In the genomic region with DNA sequence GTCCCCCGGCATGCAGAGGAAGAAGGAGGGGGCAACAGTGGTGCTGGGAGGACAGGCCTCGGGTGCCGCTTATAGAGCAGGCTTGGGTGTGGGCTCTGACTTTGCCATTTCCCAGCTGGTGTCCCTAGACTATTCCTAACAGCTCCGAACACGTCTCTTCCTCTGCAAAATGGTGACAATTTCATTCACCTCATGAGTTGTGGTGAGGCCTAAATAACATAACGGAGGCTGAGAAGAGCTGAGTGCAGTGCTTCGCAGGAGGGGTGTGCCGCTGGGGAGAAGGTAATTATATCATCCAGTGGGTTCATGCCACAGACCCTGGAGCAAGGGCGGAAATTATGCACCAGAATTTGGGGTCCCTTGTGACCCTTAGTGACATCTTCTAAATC, we compare ENCODE assay signal across 19 cellular contexts. TPM values are rescaled to one million over a fixed set of nuclear protein-coding genes. Genes with fewer than 3 reads are reported as not detected.
"Had no signal": no experiment of that assay in that cellular context is flagged by ENCODE, and none has a peak within 500 bp of the region (broad histone marks: within the 10 kb centered on the region; RNA-seq: fewer than 3 reads in every experiment).

No MANE protein-coding gene starts in this region.

RNA-seq across cellular contexts. Expression of a gene that starts 10.8 kb away (rescaled TPM):
- total RNA-seq: activated B cell treated with CpG ODN at 0.5 μM for 24 hours; activated naive CD4-positive, alpha-beta T cell treated with anti-CD3 and anti-CD28 coated beads for 36 hours; breast epithelium had no signal

RNA-seq across cellular contexts. Expression of a gene that starts 19.1 kb away (rescaled TPM):
- total RNA-seq: activated B cell treated with CpG ODN at 0.5 μM for 24 hours; activated CD4-positive, alpha-beta memory T cell treated with anti-CD3 and anti-CD28 coated beads for 36 hours; activated CD4-positive, alpha-beta T cell treated with anti-CD3 and anti-CD28 coated beads, Interleukin-2, amount 10 ng/mL, durations not matched to agents 24 days and 14 days; activated CD8-positive, alpha-beta memory T cell treated with anti-CD3 and anti-CD28 coated beads for 36 hours; activated CD8-positive, alpha-beta T cell treated with anti-CD3 and anti-CD28 coated beads for 36 hours; activated naive CD4-positive, alpha-beta T cell treated with anti-CD3 and anti-CD28 coated beads for 36 hours; activated naive CD4-positive, alpha-beta T cell treated with anti-CD3 and anti-CD28 coated beads, Interleukin-2, amount 50 U/mL, for 72 hours; activated naive CD8-positive, alpha-beta T cell treated with anti-CD3 and anti-CD28 coated beads for 36 hours; activated T-cell treated with anti-CD3 and anti-CD28 coated beads, Interleukin-2, amount 50 U/mL, for 4 hours; activated T-cell treated with anti-CD3 and anti-CD28 coated beads, Interleukin-2, amount 50 U/mL, for 72 hours; activated T-helper 1 cell treated with anti-CD3 and anti-CD28 coated beads, Interleukin-12 subunit alpha, Interleukin-12 subunit beta, Interleukin-2, Interleukin-4 antibody, amounts not matched to agents 30 ng/mL and 10 ng/mL and 1 ng/mL, durations not matched to agents 14 hours and 24 hours and 36 hours had no signal

RNA-seq across cellular contexts. Expression of a gene that starts 40.8 kb away (rescaled TPM):
- total RNA-seq: activated CD4-positive, alpha-beta memory T cell treated with anti-CD3 and anti-CD28 coated beads for 36 hours; activated CD4-positive, alpha-beta T cell treated with anti-CD3 and anti-CD28 coated beads, Interleukin-2, amount 10 ng/mL, durations not matched to agents 24 days and 14 days; activated CD8-positive, alpha-beta memory T cell treated with anti-CD3 and anti-CD28 coated beads for 36 hours; activated CD8-positive, alpha-beta T cell treated with anti-CD3 and anti-CD28 coated beads for 36 hours; activated naive CD4-positive, alpha-beta T cell treated with anti-CD3 and anti-CD28 coated beads for 36 hours; activated naive CD8-positive, alpha-beta T cell treated with anti-CD3 and anti-CD28 coated beads for 36 hours; activated T-cell treated with anti-CD3 and anti-CD28 coated beads, Interleukin-2, amount 50 U/mL, for 4 hours; activated T-cell treated with anti-CD3 and anti-CD28 coated beads, Interleukin-2, amount 50 U/mL, for 72 hours; activated T-helper 1 cell treated with anti-CD3 and anti-CD28 coated beads, Interleukin-12 subunit alpha, Interleukin-12 subunit beta, Interleukin-2, Interleukin-4 antibody, amounts not matched to agents 30 ng/mL and 10 ng/mL and 1 ng/mL, durations not matched to agents 14 hours and 24 hours and 36 hours; cerebellum had no signal

RNA-seq across cellular contexts. Expression of a gene that starts 44.8 kb away (rescaled TPM):
- total RNA-seq: activated B cell treated with CpG ODN at 0.5 μM for 24 hours; activated CD4-positive, alpha-beta memory T cell treated with anti-CD3 and anti-CD28 coated beads for 36 hours; activated CD4-positive, alpha-beta T cell treated with anti-CD3 and anti-CD28 coated beads, Interleukin-2, amount 10 ng/mL, durations not matched to agents 24 days and 14 days; activated CD8-positive, alpha-beta memory T cell treated with anti-CD3 and anti-CD28 coated beads for 36 hours; activated CD8-positive, alpha-beta T cell treated with anti-CD3 and anti-CD28 coated beads for 36 hours; activated naive CD4-positive, alpha-beta T cell treated with anti-CD3 and anti-CD28 coated beads for 36 hours; activated naive CD4-positive, alpha-beta T cell treated with anti-CD3 and anti-CD28 coated beads, Interleukin-2, amount 50 U/mL, for 72 hours; activated naive CD8-positive, alpha-beta T cell treated with anti-CD3 and anti-CD28 coated beads for 36 hours; activated T-cell treated with anti-CD3 and anti-CD28 coated beads, Interleukin-2, amount 50 U/mL, for 72 hours; activated T-helper 1 cell treated with anti-CD3 and anti-CD28 coated beads, Interleukin-12 subunit alpha, Interleukin-12 subunit beta, Interleukin-2, Interleukin-4 antibody, amounts not matched to agents 30 ng/mL and 10 ng/mL and 1 ng/mL, durations not matched to agents 14 hours and 24 hours and 36 hours; activated T-helper 17 cell treated with anti-CD3 and anti-CD28 coated beads, Interleukin-2, amount 50 U/mL, for 72 hours had no signal

RNA-seq across cellular contexts. Expression of a gene that starts 58.6 kb away (rescaled TPM):
- total RNA-seq: activated B cell treated with CpG ODN at 0.5 μM for 24 hours; activated CD4-positive, alpha-beta memory T cell treated with anti-CD3 and anti-CD28 coated beads for 36 hours; activated CD4-positive, alpha-beta T cell treated with anti-CD3 and anti-CD28 coated beads, Interleukin-2, amount 10 ng/mL, durations not matched to agents 24 days and 14 days; activated CD8-positive, alpha-beta memory T cell treated with anti-CD3 and anti-CD28 coated beads for 36 hours; activated CD8-positive, alpha-beta T cell treated with anti-CD3 and anti-CD28 coated beads for 36 hours; activated naive CD4-positive, alpha-beta T cell treated with anti-CD3 and anti-CD28 coated beads for 36 hours; activated naive CD4-positive, alpha-beta T cell treated with anti-CD3 and anti-CD28 coated beads, Interleukin-2, amount 50 U/mL, for 72 hours; activated naive CD8-positive, alpha-beta T cell treated with anti-CD3 and anti-CD28 coated beads for 36 hours; activated T-cell treated with anti-CD3 and anti-CD28 coated beads, Interleukin-2, amount 50 U/mL, for 4 hours; activated T-cell treated with anti-CD3 and anti-CD28 coated beads, Interleukin-2, amount 50 U/mL, for 72 hours; activated T-helper 1 cell treated with anti-CD3 and anti-CD28 coated beads, Interleukin-12 subunit alpha, Interleukin-12 subunit beta, Interleukin-2, Interleukin-4 antibody, amounts not matched to agents 30 ng/mL and 10 ng/mL and 1 ng/mL, durations not matched to agents 14 hours and 24 hours and 36 hours; activated T-helper 17 cell treated with anti-CD3 and anti-CD28 coated beads, Interleukin-2, amount 50 U/mL, for 72 hours; adrenal gland; aorta; astrocyte; body of pancreas had no signal
- polyA plus RNA-seq: adrenal gland, aorta, cardiac muscle cell had no signal
